ENCODE assay signal across 21 cellular contexts in the genomic region with DNA sequence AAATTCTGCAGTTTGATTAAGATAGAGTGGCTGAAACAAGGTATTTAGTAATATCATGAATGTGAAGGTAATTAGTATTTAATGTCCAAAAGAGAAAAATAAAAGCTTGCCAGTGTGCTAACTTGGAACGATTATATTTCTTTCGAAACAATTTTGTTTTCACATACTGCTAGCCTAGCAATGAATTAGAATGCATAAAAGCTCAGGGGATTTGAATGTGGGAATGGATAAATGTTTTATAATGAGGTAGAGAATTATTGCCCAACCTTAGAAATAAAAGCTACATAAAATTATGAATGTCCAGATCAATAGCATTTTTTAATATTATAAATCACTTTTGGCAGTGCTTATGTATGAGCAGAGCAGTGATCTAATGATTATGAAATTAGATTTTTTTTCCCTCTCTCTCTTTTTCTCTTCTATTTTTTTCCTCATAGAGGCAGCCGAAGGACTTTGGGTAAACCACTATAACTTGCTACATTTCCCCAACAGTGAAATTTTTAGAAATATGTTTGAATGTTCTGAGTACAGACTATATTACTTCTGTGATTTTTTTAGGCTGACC.
DNase-seq lines count a peak whose midpoint lies in the region; ATAC-seq and TF ChIP-seq lines count a peak whose summit lies in the region.
"Had no signal": no experiment of that assay in that cellular context is flagged by ENCODE, and none has a peak within 500 bp of the region (broad histone marks: within the 10 kb centered on the region; RNA-seq: fewer than 3 reads in every experiment).

No MANE protein-coding gene starts in this region.

- H3K27me3 Mint-ChIP-seq in MCF 10A (ENCODE audit: insufficient read depth, unreplicated experiment): no peaks in the 10 kb centered on the region

- H3K27ac Mint-ChIP-seq in MCF 10A (ENCODE audit: low read depth, unreplicated experiment): peak overlapping the region; percentile 19

- H2AFZ ChIP-seq in mammary epithelial cell (ENCODE audit: low read depth, low read length): no peak overlapping the region

- intact Hi-C loops in MCF 10A (cut with micrococcal nuclease): loop anchor here (10.0 kb wide), 1 partner anchor 95 kb away; no protein-coding TSS in a partner anchor
- intact Hi-C loops in mammary epithelial cell (cut with micrococcal nuclease): no loop called here
- intact Hi-C loops in sciatic nerve (cut with DNase I): no loop called here

- H4K20me1 ChIP-seq in mammary epithelial cell (ENCODE audit: insufficient read depth, low read length): no peaks in the 10 kb centered on the region

- in situ Hi-C loops in mammary epithelial cell (cut with MboI; ENCODE audit: low sequenced_read_pairs in 2 of 2) (no loop called here), KBM-7 (cut with MboI; ENCODE audit: low pct_unique_long_range_greater_than_20kb, low sequenced_read_pairs) (no loop called here)

- H3K4me3 Mint-ChIP-seq in MCF 10A (ENCODE audit: unreplicated experiment): no peak overlapping the region

- dilution Hi-C loops in mammary epithelial cell (cut with HindIII; ENCODE audit: low sequenced_read_pairs): no loop called here

- H3K4me2 ChIP-seq in mammary epithelial cell (ENCODE audit: insufficient read depth, low read depth, low read length): no peak overlapping the region

- H3K4me1 ChIP-seq in mammary epithelial cell (ENCODE audit: insufficient read depth, low read length): no peaks in the 10 kb centered on the region
- H3K4me1 ChIP-seq: HAP-1 had no signal

- no peak overlapping the region for H3K4me3 ChIP-seq in mammary epithelial cell (replicated peaks in 1 of 3; ENCODE audit: insufficient read depth in 1 of 3, low read depth in 2 of 3, low read length in 3 of 3)
- H3K4me3 ChIP-seq: HAP-1 had no signal

- DNase-seq in MCF 10A (ENCODE audit: unreplicated experiment): no peak
- DNase-seq in mammary epithelial cell: no peak
- DNase-seq in fibroblast of peridontal ligament (ENCODE audit: extremely low read depth): peak; percentile 48
- no peak for DNase-seq in sciatic nerve (ENCODE audit: low spot score)
- DNase-seq in NCI-H2171 (lab: John Stamatoyannopoulos, UW): no peak
- DNase-seq in KBM-7: no peak
- DNase-seq: 8988T, ACHN, DMS153, DND-41, GOT3, Karpas-422, NCI-H1092 treated with DMSO at 0.1 percent for 48 hours, NCI-H1436, NCI-H187, NCI-H2081 treated with DMSO at 0.1 percent for 48 hours, NCI-H2171 treated with DMSO at 0.1 percent for 48 hours, NCI-H524, NCI-H748 treated with DMSO at 0.1 percent for 48 hours had no signal

- 78% methylated on average over 3 of the region's 3 CpGs for WGBS in mammary epithelial cell (ENCODE audit: low coverage, missing lambda C conversion rate)

- no peaks in the 10 kb centered on the region for H3K36me3 Mint-ChIP-seq in MCF 10A (ENCODE audit: insufficient read depth, unreplicated experiment)

- no peaks in the 10 kb centered on the region for H3K36me3 ChIP-seq in mammary epithelial cell (ENCODE audit: insufficient read depth, low read length)
- H3K36me3 ChIP-seq: HAP-1 had no signal

- peak; percentile 75 for ATAC-seq in sciatic nerve
- ATAC-seq in HG02763 (IDR thresholded peaks at IDR 0.05; ENCODE audit: unreplicated experiment): no peak

- TF ChIP-seq CTCF in MCF 10A (IDR thresholded peaks at IDR 0.05; ENCODE audit: unreplicated experiment): no peak
- TF ChIP-seq CTCF in mammary epithelial cell (conservative IDR thresholded peaks at IDR 0.05 in 1 of 2, IDR thresholded peaks at IDR 0.05 in 1 of 2; ENCODE audit: extremely low read depth in 1 of 2, insufficient read depth in 1 of 2, low read depth in 1 of 2, low read length in 2 of 2): no peak

- no peaks in the 10 kb centered on the region for H3K9me3 ChIP-seq in mammary epithelial cell (replicated peaks; ENCODE audit: insufficient read depth, low read length)
- H3K9me3 ChIP-seq: HAP-1 had no signal

- CTCF ChIA-PET in MCF 10A (lab: Yijun Ruan, JAX) (interaction anchor here (1.3 kb wide), 1 partner anchor 106 kb away, joined by 6 read pairs; no protein-coding TSS in a partner anchor), mammary epithelial cell (lab: Charles Lee; ENCODE audit: low non-redundant PET) (no interaction called here)

- H3K79me2 ChIP-seq in mammary epithelial cell (ENCODE audit: insufficient read depth, low read length): no peaks in the 10 kb centered on the region

- BruUV-seq in MCF 10A (replicated peaks; lab: Mats Ljungman, UMichigan) (no TSS peak), mammary epithelial cell (replicated peaks; lab: Mats Ljungman, UMichigan) (no TSS peak)

- H3K27ac ChIP-seq in mammary epithelial cell (ENCODE audit: insufficient read depth, low read depth, low read length): no peak overlapping the region

- peaks cover 21% of the 10 kb centered on the region for H3K4me1 Mint-ChIP-seq in MCF 10A (ENCODE audit: insufficient read depth, unreplicated experiment)

- H3K9ac ChIP-seq in mammary epithelial cell (ENCODE audit: insufficient read depth, low read length): no peak overlapping the region

- POLR2A ChIA-PET in MCF 10A (lab: Yijun Ruan, JAX): interaction anchor here (0.6 to 1.2 kb wide), 3 partner anchors 30 to 110 kb away, joined by 3 read pairs; no protein-coding TSS in a partner anchor

- H3K27me3 ChIP-seq in mammary epithelial cell (ENCODE audit: insufficient read depth, low read length): no peaks in the 10 kb centered on the region

- H3K9me3 Mint-ChIP-seq in MCF 10A (ENCODE audit: unreplicated experiment): no peaks in the 10 kb centered on the region
